Comparison of ENCODE assay signal across 8 cellular contexts in genomic region chr15:82286475-82286874, GRCh38. TPM values are rescaled to one million over a fixed set of nuclear protein-coding genes. Genes with fewer than 3 reads are reported as not detected.
DNase-seq lines count a peak whose midpoint lies in the region; ATAC-seq and TF ChIP-seq lines count a peak whose summit lies in the region.
"Not testable (repeated sequence)": the region's sequence is repeated elsewhere in the genome, so short reads cannot be mapped to it uniquely, and the experiment has no call there.

No MANE protein-coding gene starts in this region.

- H3K9me3 ChIP-seq in BLaER1 treated with 17β-estradiol and CSF1 and Interleukin-3, amounts not matched to agents 10 nM and 100 nM (replicated peaks in 1 of 11) = peaks cover 0 to 11% (median 8%) of the 10 kb centered on the region in 11 experiments; a peak in 10 of 22 replicates

- not testable (repeated sequence) for H3K27me3 ChIP-seq in BLaER1 treated with 17β-estradiol and CSF1 and Interleukin-3, amounts not matched to agents 10 nM and 100 nM

- H3K4me3 ChIP-seq in BLaER1 treated with 17β-estradiol and CSF1 and Interleukin-3, amounts not matched to agents 10 nM and 100 nM = not testable (repeated sequence)

- not testable (repeated sequence) for H3K36me3 Mint-ChIP-seq in activated CD8-positive, alpha-beta T cell treated with anti-CD3 and anti-CD28 coated beads, Interleukin-2, amount 10 ng/mL, durations not matched to agents 7 days and 5 days (ENCODE audit: low read depth)

- TF ChIP-seq POLR2A in erythroblast (IDR thresholded peaks at IDR 0.05; ENCODE audit: low read length) = not testable (repeated sequence)

- H3K27me3 Mint-ChIP-seq in activated CD8-positive, alpha-beta T cell treated with anti-CD3 and anti-CD28 coated beads, Interleukin-2, amount 10 ng/mL, durations not matched to agents 7 days and 5 days (ENCODE audit: low read depth) = peaks cover 11% of the 10 kb centered on the region

- H3K9me3 Mint-ChIP-seq in activated CD8-positive, alpha-beta T cell treated with anti-CD3 and anti-CD28 coated beads, Interleukin-2, amount 10 ng/mL, durations not matched to agents 7 days and 5 days (ENCODE audit: insufficient read depth) = not testable (repeated sequence)

- peak overlapping the region; percentile 81 for H3K27ac Mint-ChIP-seq in activated CD8-positive, alpha-beta T cell treated with anti-CD3 and anti-CD28 coated beads, Interleukin-2, amount 10 ng/mL, durations not matched to agents 7 days and 5 days

- peak overlapping the region in 3 of 11 experiments; percentile 38 to 70 (median 66); a peak in 6 of 22 replicates for H3K27ac ChIP-seq in BLaER1 treated with 17β-estradiol and CSF1 and Interleukin-3, amounts not matched to agents 10 nM and 100 nM

- H3K9ac ChIP-seq in BLaER1 treated with 17β-estradiol and CSF1 and Interleukin-3, amounts not matched to agents 10 nM and 100 nM = peak overlapping the region in 3 of 11 experiments; percentile 10 to 45 (median 36); a peak in 4 of 22 replicates

- peak overlapping the region in 10 of 11 experiments; percentile 18 to 81 (median 32); a peak in 17 of 22 replicates for H3K4me2 ChIP-seq in BLaER1 treated with 17β-estradiol and CSF1 and Interleukin-3, amounts not matched to agents 10 nM and 100 nM

- CTCF ChIA-PET in activated CD8-positive, alpha-beta T cell treated with anti-CD3 and anti-CD28 coated beads, Interleukin-2, amount 10 ng/mL, durations not matched to agents 7 days and 5 days (lab: Charles Lee) = not testable (repeated sequence)

- DNase-seq in MV-4-11 (lab: John Stamatoyannopoulos, UW) (peak; percentile 80), erythroblast (lab: John Stamatoyannopoulos, UW) (peak; percentile 33 to 46)
- DNase-seq in activated CD8-positive, alpha-beta T cell treated with anti-CD3 and anti-CD28 coated beads, Interleukin-2, amount 10 ng/mL, durations not matched to agents 7 days and 5 days = not testable (repeated sequence)

- peak overlapping the region; percentile 43 for H3K4me3 Mint-ChIP-seq in activated CD8-positive, alpha-beta T cell treated with anti-CD3 and anti-CD28 coated beads, Interleukin-2, amount 10 ng/mL, durations not matched to agents 7 days and 5 days

- POLR2A ChIA-PET in activated CD8-positive, alpha-beta T cell treated with anti-CD3 and anti-CD28 coated beads, Interleukin-2, amount 10 ng/mL, durations not matched to agents 7 days and 5 days (lab: Charles Lee) = interaction anchor here (0.6 kb wide), 1 partner anchor 485 kb away, joined by 4 read pairs; no protein-coding TSS in a partner anchor

- not testable (repeated sequence) for H4K20me1 ChIP-seq in BLaER1 treated with 17β-estradiol and CSF1 and Interleukin-3, amounts not matched to agents 10 nM and 100 nM

- H3K4me1 ChIP-seq in BLaER1 treated with 17β-estradiol and CSF1 and Interleukin-3, amounts not matched to agents 10 nM and 100 nM = peaks cover 0 to 23% (median 12%) of the 10 kb centered on the region in 10 experiments; a peak in 15 of 20 replicates

- not testable (repeated sequence) for H3K36me3 ChIP-seq in BLaER1 treated with 17β-estradiol and CSF1 and Interleukin-3, amounts not matched to agents 10 nM and 100 nM

- H3K4me1 Mint-ChIP-seq in activated CD8-positive, alpha-beta T cell treated with anti-CD3 and anti-CD28 coated beads, Interleukin-2, amount 10 ng/mL, durations not matched to agents 7 days and 5 days (ENCODE audit: low read depth) = peaks cover 47% of the 10 kb centered on the region

- peak; percentile 90 for ATAC-seq in GM18868 (IDR thresholded peaks at IDR 0.05; ENCODE audit: unreplicated experiment)
- ATAC-seq in GM21381 (IDR thresholded peaks at IDR 0.05; ENCODE audit: unreplicated experiment) = peak; percentile 82
- peak; percentile 90 for ATAC-seq in HG02798 (IDR thresholded peaks at IDR 0.05; ENCODE audit: poor library complexity, unreplicated experiment)
- ATAC-seq in HG03159 (IDR thresholded peaks at IDR 0.05; ENCODE audit: unreplicated experiment) = peak; percentile 89
- peak; percentile 72 for ATAC-seq in activated CD8-positive, alpha-beta T cell treated with anti-CD3 and anti-CD28 coated beads, Interleukin-2, amount 10 ng/mL, durations not matched to agents 7 days and 5 days

RNA-seq across cellular contexts. Expression of gene SAXO2, which starts 23.9 kb away (rescaled TPM):
- total RNA-seq in activated CD8-positive, alpha-beta T cell treated with anti-CD3 and anti-CD28 coated beads, Interleukin-2, amount 10 ng/mL, durations not matched to agents 7 days and 5 days = 1 to 10 TPM; 1.6 to 2.0 TPM

RNA-seq across cellular contexts. Expression of gene EFL1, which starts 23.9 kb away (rescaled TPM):
- total RNA-seq in activated CD8-positive, alpha-beta T cell treated with anti-CD3 and anti-CD28 coated beads, Interleukin-2, amount 10 ng/mL, durations not matched to agents 7 days and 5 days = 10 to 100 TPM; 25.9 to 29.0 TPM
